24 cellular contexts compared by ENCODE assay signal in the genomic region with DNA sequence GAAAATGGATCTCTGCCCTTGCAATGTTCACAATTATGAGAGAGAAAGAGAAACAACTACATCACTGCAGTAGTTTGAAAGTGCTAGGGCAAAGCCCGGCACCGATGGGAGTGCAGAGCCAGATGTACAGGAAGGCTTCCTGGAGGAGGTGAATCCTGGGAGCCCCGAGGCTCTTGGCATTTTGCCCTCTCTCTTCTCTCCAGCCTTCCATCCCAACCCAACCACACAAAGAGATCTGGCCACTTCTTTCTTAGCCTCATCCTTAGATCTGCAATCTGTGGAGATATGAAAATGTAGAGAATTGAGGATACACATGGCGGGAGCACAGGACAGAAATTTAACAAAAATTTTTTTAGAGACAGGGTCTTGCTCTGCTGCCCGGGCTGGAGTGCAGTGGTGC. TPM values are rescaled to one million over a fixed set of nuclear protein-coding genes. Genes with fewer than 3 reads are reported as not detected.
"Had no signal": no experiment of that assay in that cellular context is flagged by ENCODE, and none has a peak within 500 bp of the region (broad histone marks: within the 10 kb centered on the region; RNA-seq: fewer than 3 reads in every experiment).

No MANE protein-coding gene starts in this region.

- H3K9me3 Mint-ChIP-seq: activated naive CD4-positive, alpha-beta T cell treated with anti-CD3 and anti-CD28 coated beads, Interleukin-2, amount 50 U/mL, for 24 hours; central memory CD8-positive, alpha-beta T cell; WTC11 had no signal

- DNase-seq: activated CD4-positive, alpha-beta T cell treated with anti-CD3 and anti-CD28 coated beads for 48 hours; activated CD4-positive, alpha-beta T cell treated with anti-CD3 and anti-CD28 coated beads, Interleukin-2, amount 50 U/mL, for 4 hours; activated CD4-positive, CD25-positive, alpha-beta regulatory T cell treated with anti-CD3 and anti-CD28 coated beads, Interleukin-2, amount 50 U/mL, for 72 hours; activated CD8-positive, alpha-beta memory T cell treated with anti-CD3 and anti-CD28 coated beads, Interleukin-2, amount 50 U/mL, for 48 hours; activated CD8-positive, alpha-beta T cell treated with anti-CD3 and anti-CD28 coated beads, Interleukin-2, amount 10 ng/mL, durations not matched to agents 7 days and 5 days; activated effector memory CD4-positive, alpha-beta T cell treated with Interleukin-2 at 50 U/mL for 16 hours; activated naive CD4-positive, alpha-beta T cell; activated T-cell treated with anti-CD3 and anti-CD28 coated beads, Interleukin-2, amount 50 U/mL, for 1 hour; body of pancreas; MM.1S; NCI-H1105; NCI-H1436; NCI-H1694 treated with DMSO at 0.1 percent for 48 hours; NCI-H2029 treated with DMSO at 0.1 percent for 48 hours; NCI-H510A treated with DMSO at 0.1 percent for 48 hours; PC-3; SHP77; T-helper 17 cell; T-helper 9 cell had no signal

- H3K36me3 Mint-ChIP-seq: activated naive CD4-positive, alpha-beta T cell treated with anti-CD3 and anti-CD28 coated beads, Interleukin-2, amount 50 U/mL, for 24 hours; WTC11 had no signal

- H3K4me3 ChIP-seq: ascending aorta, body of pancreas, SJSA1 had no signal

- ATAC-seq: activated CD8-positive, alpha-beta T cell treated with anti-CD3 and anti-CD28 coated beads, Interleukin-2, amount 10 ng/mL, durations not matched to agents 7 days and 5 days; body of pancreas; PC-3; T-helper 17 cell; WTC11 had no signal

- H3K27ac Mint-ChIP-seq: activated CD8-positive, alpha-beta T cell treated with anti-CD3 and anti-CD28 coated beads, Interleukin-2, amount 10 ng/mL, durations not matched to agents 7 days and 5 days; activated naive CD4-positive, alpha-beta T cell treated with anti-CD3 and anti-CD28 coated beads, Interleukin-2, amount 50 U/mL, for 24 hours; T-helper 17 cell; WTC11 had no signal

- H3K9me3 ChIP-seq: ascending aorta, body of pancreas, SJSA1 had no signal

- H3K36me3 ChIP-seq: ascending aorta, SJSA1 had no signal

- H3K4me3 Mint-ChIP-seq: activated CD8-positive, alpha-beta T cell treated with anti-CD3 and anti-CD28 coated beads, Interleukin-2, amount 10 ng/mL, durations not matched to agents 7 days and 5 days; activated naive CD4-positive, alpha-beta T cell treated with anti-CD3 and anti-CD28 coated beads, Interleukin-2, amount 50 U/mL, for 24 hours; central memory CD8-positive, alpha-beta T cell; T-helper 17 cell; WTC11 had no signal

- H3K27ac ChIP-seq: ascending aorta, body of pancreas, SJSA1 had no signal

RNA-seq across cellular contexts. Expression of a gene that starts 3.3 kb away (rescaled TPM):
- total RNA-seq: T-helper 17 cell had no signal
